16 cellular contexts compared by ENCODE assay signal in the genomic region with DNA sequence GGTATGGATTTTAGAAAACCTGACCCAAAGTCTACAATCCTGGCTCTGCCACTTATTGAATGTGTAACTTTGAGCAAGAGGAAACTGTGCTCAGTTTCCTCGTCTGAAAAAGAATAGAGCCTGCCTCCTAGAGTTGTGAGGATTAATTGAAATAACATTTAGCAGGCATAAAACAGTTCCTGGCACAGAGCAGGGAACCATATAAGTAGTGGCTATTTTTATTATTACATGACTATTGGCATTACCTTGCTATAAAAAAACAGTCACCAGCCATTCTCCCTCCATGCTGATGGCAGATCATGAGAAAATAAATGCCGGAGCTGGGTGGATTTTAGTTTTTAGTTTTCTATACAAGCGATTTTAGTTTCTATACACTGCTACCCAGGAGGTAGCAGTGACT. TPM values are rescaled to one million over a fixed set of nuclear protein-coding genes. Genes with fewer than 3 reads are reported as not detected.
A peak's percentile ranks its signal among the peaks of the same experiment; 100 is the strongest.
DNase-seq lines count a peak whose midpoint lies in the region; ATAC-seq and TF ChIP-seq lines count a peak whose summit lies in the region.
"Had no signal": no experiment of that assay in that cellular context is flagged by ENCODE, and none has a peak within 500 bp of the region (broad histone marks: within the 10 kb centered on the region; RNA-seq: fewer than 3 reads in every experiment).

No MANE protein-coding gene starts in this region.

- TF ChIP-seq CTCF in DND-41 (IDR thresholded peaks at IDR 0.05; ENCODE audit: borderline replicate concordance, extremely low read depth, low read length, poor library complexity, severe bottlenecking) (no peak), SK-N-SH (IDR thresholded peaks at IDR 0.05) (peak; percentile 17; the same call in 1 of the 2 replicates), sigmoid colon (IDR thresholded peaks at IDR 0.05) (no peak), OCI-LY7 (conservative IDR thresholded peaks at IDR 0.05; ENCODE audit: low read length) (no peak)

- H3K4me2 ChIP-seq in DND-41 (ENCODE audit: insufficient read depth, low read length), result no peak overlapping the region
- H3K4me2 ChIP-seq in SK-N-SH, result peak overlapping the region; percentile 70
- no peak overlapping the region for H3K4me2 ChIP-seq in OCI-LY7 (ENCODE audit: low read length)

- POLR2A ChIA-PET in SK-N-SH (lab: Yijun Ruan, JAX) (no interaction called here), OCI-LY7 (lab: Charles Lee) (no interaction called here)

- no TSS peak for BruUV-seq in OCI-LY7 (replicated peaks; lab: Mats Ljungman, UMichigan)

- H3K4me3 ChIP-seq in DND-41 (ENCODE audit: low read depth in 1 of 2, low read length in 2 of 2), result no peak overlapping the region
- H3K4me3 ChIP-seq in SK-N-SH (ENCODE audit: low read depth in 2 of 2, low read length in 1 of 2), result no peak overlapping the region
- H3K4me3 ChIP-seq in right cardiac atrium (ENCODE audit: low read length), result no peak overlapping the region
- no peak overlapping the region for H3K4me3 ChIP-seq in sigmoid colon
- no peak overlapping the region for H3K4me3 ChIP-seq in OCI-LY7 (ENCODE audit: low read depth, low read length, poor library complexity, severe bottlenecking)
- H3K4me3 ChIP-seq: adrenal gland had no signal

- H3K9ac ChIP-seq in DND-41 (ENCODE audit: low read depth, low read length), result no peak overlapping the region
- H3K9ac ChIP-seq in SK-N-SH, result peak overlapping the region; percentile 54; the same call in 1 of the 2 replicates

- no peaks in the 10 kb centered on the region for H3K9me2 ChIP-seq in SK-N-SH
- H3K9me2 ChIP-seq in OCI-LY7 (ENCODE audit: insufficient read depth, low read length), result no peaks in the 10 kb centered on the region

- H3K79me2 ChIP-seq in DND-41 (ENCODE audit: insufficient read depth, low read length), result peaks cover 27% of the 10 kb centered on the region
- H3K79me2 ChIP-seq in SK-N-SH (ENCODE audit: insufficient read depth), result peaks cover 13% of the 10 kb centered on the region; the same call in 1 of the 2 replicates
- no peaks in the 10 kb centered on the region for H3K79me2 ChIP-seq in OCI-LY7 (ENCODE audit: insufficient read depth, low read depth, low read length)

- no peaks in the 10 kb centered on the region for H3K36me3 ChIP-seq in DND-41 (ENCODE audit: insufficient read depth, low read length)
- H3K36me3 ChIP-seq in SK-N-SH (replicated peaks in 1 of 2; ENCODE audit: control insufficient read depth in 1 of 2, insufficient read depth in 2 of 2, low read length in 1 of 2), result no peaks in the 10 kb centered on the region
- H3K36me3 ChIP-seq in sigmoid colon, result no peaks in the 10 kb centered on the region
- no peaks in the 10 kb centered on the region for H3K36me3 ChIP-seq in OCI-LY7 (ENCODE audit: insufficient read depth, low read length)
- H3K36me3 ChIP-seq: adrenal gland had no signal

- TF ChIP-seq EP300 in SK-N-SH (IDR thresholded peaks at IDR 0.05; ENCODE audit: borderline replicate concordance in 1 of 2, low read depth in 1 of 2, low read length in 1 of 2), result no peak
- TF ChIP-seq EP300 in sigmoid colon (IDR thresholded peaks at IDR 0.05), result no peak

- H3K27me3 ChIP-seq in DND-41 (ENCODE audit: insufficient read depth, low read length, poor library complexity), result no peaks in the 10 kb centered on the region
- no peaks in the 10 kb centered on the region for H3K27me3 ChIP-seq in SK-N-SH (ENCODE audit: insufficient read depth)
- H3K27me3 ChIP-seq in right cardiac atrium (ENCODE audit: control insufficient read depth, insufficient read depth), result no peaks in the 10 kb centered on the region
- no peaks in the 10 kb centered on the region for H3K27me3 ChIP-seq in sigmoid colon
- H3K27me3 ChIP-seq: adrenal gland had no signal

- DNase-seq in DND-41, result no peak
- no peak for DNase-seq in SK-N-SH
- DNase-seq in right cardiac atrium, result no peak
- no peak for DNase-seq in sigmoid colon
- no peak for DNase-seq in NOMO-1 treated with DMSO at 0.1 percent for 48 hours (lab: John Stamatoyannopoulos, UW; ENCODE audit: unreplicated experiment)
- no peak for DNase-seq in OCI-LY7 (ENCODE audit: low spot score)
- DNase-seq in central memory CD4-positive, alpha-beta T cell, result no peak
- no peak for DNase-seq in HK-2 (ENCODE audit: unreplicated experiment)
- DNase-seq: activated CD8-positive, alpha-beta memory T cell treated with anti-CD3 and anti-CD28 coated beads for 24 hours; adrenal gland; CD8-positive, alpha-beta memory T cell; Kasumi-1; NCI-H1105 treated with DMSO at 0.1 percent for 48 hours; NCI-H2227 treated with DMSO at 0.1 percent for 48 hours had no signal

- ATAC-seq in DND-41 (ENCODE audit: insufficient read depth, low read depth) (no peak), right cardiac atrium (no peak)
- ATAC-seq: activated CD4-positive, CD25-positive, alpha-beta regulatory T cell treated with anti-CD3 and anti-CD28 coated beads, Interleukin-2, amount 50 U/mL, for 24 hours; stimulated activated memory B cell treated with anti-CD40 and anti-IgM and Interleukin-4, amounts not matched to agents 10 μg/mL and 1 μg/mL and 100 μg/mL, for 72 hours had no signal

- no peak for TF ChIP-seq POLR2A in sigmoid colon (IDR thresholded peaks at IDR 0.05)

- H3K9me3 ChIP-seq in DND-41 (ENCODE audit: insufficient read depth, low read length, severe bottlenecking) (no peaks in the 10 kb centered on the region), SK-N-SH (no peaks in the 10 kb centered on the region), right cardiac atrium (ENCODE audit: control insufficient read depth, low read length) (no peaks in the 10 kb centered on the region), sigmoid colon (no peaks in the 10 kb centered on the region), OCI-LY7 (ENCODE audit: low read length) (no peaks in the 10 kb centered on the region)
- H3K9me3 ChIP-seq: adrenal gland had no signal

- CTCF ChIA-PET in SK-N-SH (lab: Yijun Ruan, JAX) (interaction anchor here (1.2 kb wide), 1 partner anchor 130 kb away, joined by 3 read pairs; no protein-coding TSS in a partner anchor), OCI-LY7 (lab: Charles Lee; ENCODE audit: unreplicated experiment) (no interaction called here)

- H3K27ac ChIP-seq in DND-41 (ENCODE audit: low read length) (0 out of 2 replicates have a peak overlapping the region, but pooled peaks have one; percentile 9), SK-N-SH (ENCODE audit: low read depth in 2 of 2, low read length in 1 of 2) (peak overlapping the region; percentile 65 to 82; a peak in 3 of 4 replicates), right cardiac atrium (ENCODE audit: low read length) (peak overlapping the region; percentile 13), sigmoid colon (peak overlapping the region in 3 of 4 donors; percentile 35 to 58 (median 46)), OCI-LY7 (ENCODE audit: low read depth, low read length, poor library complexity, severe bottlenecking) (no peak overlapping the region)
- H3K27ac ChIP-seq: adrenal gland had no signal

- WGBS in SK-N-SH (ENCODE audit: low lambda C conversion rate), result 55% methylated on average over 3 of the region's 3 CpGs
- WGBS in right cardiac atrium, result 59% methylated on average over 3 of the region's 3 CpGs
- WGBS in sigmoid colon, 2 donors, result 52 to 63% methylated on average over 3 of the region's 3 CpGs

- no peak for TF ChIP-seq RAD21 in SK-N-SH (IDR thresholded peaks at IDR 0.05; ENCODE audit: low read length)

- H3F3A ChIP-seq in SK-N-SH (replicated peaks; ENCODE audit: insufficient read depth), result peaks cover 11% of the 10 kb centered on the region

- H3K4me1 ChIP-seq in DND-41 (ENCODE audit: insufficient read depth, low read length) (peaks cover 47% of the 10 kb centered on the region), SK-N-SH (ENCODE audit: control insufficient read depth in 1 of 2, insufficient read depth in 2 of 2, low read depth in 1 of 2, low read length in 1 of 2) (peaks cover 5 to 32% of the 10 kb centered on the region in 2 experiments; a peak in 2 of 4 replicates), right cardiac atrium (ENCODE audit: control insufficient read depth, insufficient read depth, low read length) (peaks cover 6% of the 10 kb centered on the region), sigmoid colon (peaks cover 5 to 56% (median 41%) of the 10 kb centered on the region in 4 donors), OCI-LY7 (ENCODE audit: insufficient read depth, low read length, poor library complexity, severe bottlenecking) (peaks cover 23% of the 10 kb centered on the region)

- intact Hi-C loops in right cardiac atrium (cut with DNase I), result loop anchor here in 1 of 4 donors (10.0 kb wide), 1 partner anchor 57 kb away; no protein-coding TSS in a partner anchor
- intact Hi-C loops in sigmoid colon (cut with DNase I), result no loop called here
- intact Hi-C loops in OCI-LY7 (cut with micrococcal nuclease; ENCODE audit: unreplicated experiment), result no loop called here

- H4K20me1 ChIP-seq in DND-41 (ENCODE audit: insufficient read depth, low read length) (no peaks in the 10 kb centered on the region), SK-N-SH (ENCODE audit: insufficient read depth) (no peaks in the 10 kb centered on the region), OCI-LY7 (ENCODE audit: insufficient read depth, low read length) (no peaks in the 10 kb centered on the region)

- H2AFZ ChIP-seq in DND-41 (ENCODE audit: low read depth, low read length), result no peak overlapping the region
- H2AFZ ChIP-seq in SK-N-SH (ENCODE audit: low read depth), result peak overlapping the region; percentile 5
- H2AFZ ChIP-seq in OCI-LY7 (ENCODE audit: low read length), result no peak overlapping the region

TF ChIP-seq in SK-N-SH, 30 proteins besides CTCF, POLR2A, EP300 and RAD21 (continues in another document):
- TF ChIP-seq RFX5 (IDR thresholded peaks at IDR 0.05; ENCODE audit: low read length), result no peak
- no peak for TF ChIP-seq POLR2AphosphoS5 (IDR thresholded peaks at IDR 0.05; ENCODE audit: low read depth, low read length)

RNA-seq across cellular contexts. Expression of a gene that starts 5.8 kb away (rescaled TPM):
- polyA plus RNA-seq in SK-N-SH (2012; rRNA removed) (16.6 and 17.9 TPM in 2 replicates), right cardiac atrium (26.8 TPM), sigmoid colon (10 to 100 TPM; 10.8 to 34.1 (median 19.4) TPM)
- polyA plus RNA-seq in SK-N-SH (2012; cell fraction: cytosol; rRNA removed), result 14.3 and 14.9 TPM in 2 replicates
- polyA plus RNA-seq in SK-N-SH (2012; cell fraction: nucleus; rRNA removed), result 18.5 and 22.2 TPM in 2 replicates
- total RNA-seq in right cardiac atrium (10 to 100 TPM; 39.4 to 59.7 (median 57.2) TPM), sigmoid colon (100 to 1,000 TPM in 1 of 4 donors, 10 to 100 TPM in 3; 60.4 to 126 (median 83.6) TPM), OCI-LY7 (2022) (28.0 and 35.9 TPM in 2 replicates)
- total RNA-seq in OCI-LY7 (2014; rRNA removed; shearing (Covaris generic)), result 19.3 and 24.0 TPM in 2 replicates
